In genomic region chr1:113691184-113691583, GRCh38 we compare ENCODE assay signal across 1 cellular context.
A peak's percentile ranks its signal among the peaks of the same experiment; 100 is the strongest.
TF ChIP-seq lines count a peak whose summit lies in the region.

No MANE protein-coding gene starts in this region.

TF ChIP-seq in K562, 482 proteins besides CTCF, POLR2A, EP300 and RAD21 (continued from another document and continues in another):
- TF ChIP-seq ATF6 (CRISPR knock-in tag; IDR thresholded peaks at IDR 0.05), result no peak
- no peak for TF ChIP-seq STAT5B (CRISPR knock-in tag; IDR thresholded peaks at IDR 0.05)
- 0 out of 4 replicates have a peak, but pooled peaks of 1 of the 2 experiments have one; percentile 12 for TF ChIP-seq TRIM24 (IDR thresholded peaks at IDR 0.05)
- no peak for TF ChIP-seq ZNF239 (CRISPR knock-in tag; IDR thresholded peaks at IDR 0.05)
- no peak for TF ChIP-seq XRCC5 (IDR thresholded peaks at IDR 0.05; ENCODE audit: low read depth, low read length)
- TF ChIP-seq SMARCA4 (IDR thresholded peaks at IDR 0.05), result peak; percentile 28; the same call in 1 of the 2 replicates
- TF ChIP-seq ZC3H11A (IDR thresholded peaks at IDR 0.05; ENCODE audit: low read depth, low read length), result no peak
- TF ChIP-seq HDAC6 (IDR thresholded peaks at IDR 0.05; ENCODE audit: low read depth, low read length), result no peak
- TF ChIP-seq, protein P1, sequence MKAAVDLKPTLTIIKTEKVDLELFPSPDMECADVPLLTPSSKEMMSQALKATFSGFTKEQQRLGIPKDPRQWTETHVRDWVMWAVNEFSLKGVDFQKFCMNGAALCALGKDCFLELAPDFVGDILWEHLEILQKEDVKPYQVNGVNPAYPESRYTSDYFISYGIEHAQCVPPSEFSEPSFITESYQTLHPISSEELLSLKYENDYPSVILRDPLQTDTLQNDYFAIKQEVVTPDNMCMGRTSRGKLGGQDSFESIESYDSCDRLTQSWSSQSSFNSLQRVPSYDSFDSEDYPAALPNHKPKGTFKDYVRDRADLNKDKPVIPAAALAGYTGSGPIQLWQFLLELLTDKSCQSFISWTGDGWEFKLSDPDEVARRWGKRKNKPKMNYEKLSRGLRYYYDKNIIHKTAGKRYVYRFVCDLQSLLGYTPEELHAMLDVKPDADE (conservative IDR thresholded peaks at IDR 0.05; ENCODE audit: control insufficient read depth, low read depth, low read length), result no peak
- peak; percentile 79 for TF ChIP-seq TAL1 (IDR thresholded peaks at IDR 0.05)
- TF ChIP-seq MLX (CRISPR knock-in tag; conservative IDR thresholded peaks at IDR 0.05), result no peak
- TF ChIP-seq PHTF2 (CRISPR knock-in tag; IDR thresholded peaks at IDR 0.05), result no peak
- no peak for TF ChIP-seq PRMT5 (CRISPR knock-in tag; IDR thresholded peaks at IDR 0.05)
- no peak for TF ChIP-seq ZSCAN32 (CRISPR knock-in tag; IDR thresholded peaks at IDR 0.05)
- TF ChIP-seq MTA2 (IDR thresholded peaks at IDR 0.05; ENCODE audit: low read depth), result peak; percentile 60
- TF ChIP-seq, protein P2, sequence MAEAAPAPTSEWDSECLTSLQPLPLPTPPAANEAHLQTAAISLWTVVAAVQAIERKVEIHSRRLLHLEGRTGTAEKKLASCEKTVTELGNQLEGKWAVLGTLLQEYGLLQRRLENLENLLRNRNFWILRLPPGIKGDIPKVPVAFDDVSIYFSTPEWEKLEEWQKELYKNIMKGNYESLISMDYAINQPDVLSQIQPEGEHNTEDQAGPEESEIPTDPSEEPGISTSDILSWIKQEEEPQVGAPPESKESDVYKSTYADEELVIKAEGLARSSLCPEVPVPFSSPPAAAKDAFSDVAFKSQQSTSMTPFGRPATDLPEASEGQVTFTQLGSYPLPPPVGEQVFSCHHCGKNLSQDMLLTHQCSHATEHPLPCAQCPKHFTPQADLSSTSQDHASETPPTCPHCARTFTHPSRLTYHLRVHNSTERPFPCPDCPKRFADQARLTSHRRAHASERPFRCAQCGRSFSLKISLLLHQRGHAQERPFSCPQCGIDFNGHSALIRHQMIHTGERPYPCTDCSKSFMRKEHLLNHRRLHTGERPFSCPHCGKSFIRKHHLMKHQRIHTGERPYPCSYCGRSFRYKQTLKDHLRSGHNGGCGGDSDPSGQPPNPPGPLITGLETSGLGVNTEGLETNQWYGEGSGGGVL (CRISPR knock-in tag; IDR thresholded peaks at IDR 0.05), result no peak
- TF ChIP-seq MAFF (IDR thresholded peaks at IDR 0.05; ENCODE audit: low read length), result peak; percentile 13; the same call in 1 of the 2 replicates
- TF ChIP-seq KDM1A (IDR thresholded peaks at IDR 0.05), result peak in 1 of 2 experiments; percentile 27; a peak in 1 of 4 replicates
- TF ChIP-seq ZNF551 (CRISPR knock-in tag; IDR thresholded peaks at IDR 0.05), result no peak
- no peak for TF ChIP-seq E2F3 (CRISPR knock-in tag; IDR thresholded peaks at IDR 0.05)
- TF ChIP-seq CBFA2T2 (conservative IDR thresholded peaks at IDR 0.05), result peak; percentile 57
- peak in 1 of 2 experiments; percentile 34; a peak in 1 of 4 replicates for TF ChIP-seq RCOR1 (IDR thresholded peaks at IDR 0.05; ENCODE audit: borderline replicate concordance in 1 of 2, low read depth in 2 of 2, low read length in 2 of 2)
- TF ChIP-seq HMG20B (CRISPR knock-in tag; IDR thresholded peaks at IDR 0.05), result no peak
- no peak for TF ChIP-seq ZFP30 (CRISPR knock-in tag; IDR thresholded peaks at IDR 0.05; ENCODE audit: borderline replicate concordance)
- TF ChIP-seq ZFX (CRISPR knock-in tag; IDR thresholded peaks at IDR 0.05), result no peak
- TF ChIP-seq, protein P3, sequence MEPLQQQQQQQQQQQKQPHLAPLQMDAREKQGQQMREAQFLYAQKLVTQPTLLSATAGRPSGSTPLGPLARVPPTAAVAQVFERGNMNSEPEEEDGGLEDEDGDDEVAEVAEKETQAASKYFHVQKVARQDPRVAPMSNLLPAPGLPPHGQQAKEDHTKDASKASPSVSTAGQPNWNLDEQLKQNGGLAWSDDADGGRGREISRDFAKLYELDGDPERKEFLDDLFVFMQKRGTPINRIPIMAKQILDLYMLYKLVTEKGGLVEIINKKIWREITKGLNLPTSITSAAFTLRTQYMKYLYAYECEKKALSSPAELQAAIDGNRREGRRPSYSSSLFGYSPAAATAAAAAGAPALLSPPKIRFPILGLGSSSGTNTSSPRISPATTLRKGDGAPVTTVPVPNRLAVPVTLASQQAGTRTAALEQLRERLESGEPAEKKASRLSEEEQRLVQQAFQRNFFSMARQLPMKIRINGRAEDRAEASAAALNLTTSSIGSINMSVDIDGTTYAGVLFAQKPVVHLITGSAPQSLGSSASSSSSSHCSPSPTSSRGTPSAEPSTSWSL (CRISPR knock-in tag; IDR thresholded peaks at IDR 0.05; ENCODE audit: borderline replicate concordance), result no peak
- no peak for TF ChIP-seq GATAD2A (IDR thresholded peaks at IDR 0.05)
- no peak for TF ChIP-seq RBM17 (IDR thresholded peaks at IDR 0.05; ENCODE audit: borderline replicate concordance, low read depth, low read length)
- no peak for TF ChIP-seq ARHGAP35 (IDR thresholded peaks at IDR 0.05; ENCODE audit: partially characterized antibody)
- TF ChIP-seq ELF2 (CRISPR knock-in tag; IDR thresholded peaks at IDR 0.05), result no peak
- TF ChIP-seq U2AF1 (optimal IDR thresholded peaks at IDR 0.05; ENCODE audit: low read depth, low read length), result no peak
- TF ChIP-seq ZBTB17 (CRISPR knock-in tag; IDR thresholded peaks at IDR 0.05), result no peak
- no peak for TF ChIP-seq IRF2 (CRISPR knock-in tag; IDR thresholded peaks at IDR 0.05)
- no peak for TF ChIP-seq NFE2L1 (tag; IDR thresholded peaks at IDR 0.05; ENCODE audit: borderline replicate concordance, low read depth)
- no peak for TF ChIP-seq MEF2D (tag; conservative IDR thresholded peaks at IDR 0.05; ENCODE audit: low read depth)
- no peak for TF ChIP-seq HDGF (IDR thresholded peaks at IDR 0.05)
- TF ChIP-seq, protein P4, sequence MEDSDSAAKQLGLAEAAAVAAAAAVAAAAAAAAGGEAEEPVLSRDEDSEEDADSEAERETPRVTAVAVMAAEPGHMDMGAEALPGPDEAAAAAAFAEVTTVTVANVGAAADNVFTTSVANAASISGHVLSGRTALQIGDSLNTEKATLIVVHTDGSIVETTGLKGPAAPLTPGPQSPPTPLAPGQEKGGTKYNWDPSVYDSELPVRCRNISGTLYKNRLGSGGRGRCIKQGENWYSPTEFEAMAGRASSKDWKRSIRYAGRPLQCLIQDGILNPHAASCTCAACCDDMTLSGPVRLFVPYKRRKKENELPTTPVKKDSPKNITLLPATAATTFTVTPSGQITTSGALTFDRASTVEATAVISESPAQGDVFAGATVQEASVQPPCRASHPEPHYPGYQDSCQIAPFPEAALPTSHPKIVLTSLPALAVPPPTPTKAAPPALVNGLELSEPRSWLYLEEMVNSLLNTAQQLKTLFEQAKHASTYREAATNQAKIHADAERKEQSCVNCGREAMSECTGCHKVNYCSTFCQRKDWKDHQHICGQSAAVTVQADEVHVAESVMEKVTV (CRISPR knock-in tag; IDR thresholded peaks at IDR 0.05), result no peak
- TF ChIP-seq TBP (optimal IDR thresholded peaks at IDR 0.05; ENCODE audit: low read depth, low read length), result no peak
- TF ChIP-seq CHCHD3 (CRISPR knock-in tag; IDR thresholded peaks at IDR 0.05), result no peak
- TF ChIP-seq FUS (optimal IDR thresholded peaks at IDR 0.05; ENCODE audit: low read depth, low read length), result no peak
- TF ChIP-seq HEY1 (CRISPR knock-in tag; IDR thresholded peaks at IDR 0.05; ENCODE audit: borderline replicate concordance), result no peak
- peak; percentile 22; the same call in 1 of the 2 replicates for TF ChIP-seq ZNF316 (IDR thresholded peaks at IDR 0.05)
- no peak for TF ChIP-seq ZNF512 (tag; IDR thresholded peaks at IDR 0.05)
- TF ChIP-seq ZBTB11 (CRISPR knock-in tag; IDR thresholded peaks at IDR 0.05), result no peak
- TF ChIP-seq RBM14 (IDR thresholded peaks at IDR 0.05; ENCODE audit: borderline replicate concordance, insufficient read depth, low read depth, low read length), result no peak
- no peak for TF ChIP-seq ZNF785 (CRISPR knock-in tag; IDR thresholded peaks at IDR 0.05)
- TF ChIP-seq NCOA2 (IDR thresholded peaks at IDR 0.05; ENCODE audit: partially characterized antibody in 2 of 2), result no peak
- no peak for TF ChIP-seq NFIX (CRISPR knock-in tag; IDR thresholded peaks at IDR 0.05; ENCODE audit: low read depth)
- no peak for TF ChIP-seq ZNF24 (IDR thresholded peaks at IDR 0.05)
- TF ChIP-seq POLR2AphosphoS2 (IDR thresholded peaks at IDR 0.05; ENCODE audit: low read length), result no peak
- TF ChIP-seq TAF1 (IDR thresholded peaks at IDR 0.05; ENCODE audit: control insufficient read depth, extremely low read depth, insufficient read depth, low read length, severe bottlenecking), result no peak
- no peak for TF ChIP-seq MBD1 (CRISPR knock-in tag; IDR thresholded peaks at IDR 0.05)
- TF ChIP-seq JUN (IDR thresholded peaks at IDR 0.05; ENCODE audit: borderline replicate concordance, low read depth, low read length), result no peak
- no peak for TF ChIP-seq JUN (CRISPR knock-in tag; IDR thresholded peaks at IDR 0.05; ENCODE audit: borderline replicate concordance)
- no peak for TF ChIP-seq ESRRB (CRISPR knock-in tag; IDR thresholded peaks at IDR 0.05; ENCODE audit: borderline replicate concordance)
- TF ChIP-seq ARID1B (IDR thresholded peaks at IDR 0.05), result peak; percentile 81
